Comparison of ENCODE assay signal across 1 cellular context in the genomic region with DNA sequence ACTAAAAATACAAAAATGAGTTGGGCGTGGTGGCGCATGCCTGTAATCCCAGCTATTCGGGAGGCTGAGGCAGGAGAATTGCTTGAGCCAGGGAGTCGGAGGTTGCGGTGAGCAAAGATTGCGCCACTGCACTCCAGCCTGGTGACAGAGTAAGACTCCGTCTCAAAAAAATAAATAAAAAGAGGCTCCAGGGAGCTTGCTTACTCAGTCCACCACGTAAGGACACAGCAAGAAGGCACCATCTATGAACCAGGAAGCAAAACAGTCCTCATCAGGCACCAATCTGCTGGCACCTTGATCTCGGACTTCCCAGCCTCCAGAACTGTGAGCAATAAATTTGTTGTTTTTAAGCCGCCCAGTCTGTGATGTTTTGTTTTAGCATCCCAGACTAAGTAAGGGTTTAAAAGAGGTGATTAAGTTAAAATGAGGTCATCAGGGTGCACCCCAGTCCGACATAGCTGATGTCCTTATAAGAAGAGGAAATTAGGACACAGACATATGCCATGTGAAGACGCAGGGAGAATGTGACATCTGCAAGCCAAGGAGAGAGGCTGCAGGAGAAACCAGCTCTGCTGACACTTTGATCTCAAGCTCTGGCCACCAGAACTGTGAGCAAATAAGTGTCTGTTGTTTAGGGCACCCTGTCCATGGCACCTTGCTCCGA.
A peak's percentile ranks its signal among the peaks of the same experiment; 100 is the strongest.
TF ChIP-seq lines count a peak whose summit lies in the region.

No MANE protein-coding gene starts in this region.

TF ChIP-seq in A549, 52 proteins besides CTCF, POLR2A, EP300 and RAD21 (continued from another document):
- TF ChIP-seq, protein P1, sequence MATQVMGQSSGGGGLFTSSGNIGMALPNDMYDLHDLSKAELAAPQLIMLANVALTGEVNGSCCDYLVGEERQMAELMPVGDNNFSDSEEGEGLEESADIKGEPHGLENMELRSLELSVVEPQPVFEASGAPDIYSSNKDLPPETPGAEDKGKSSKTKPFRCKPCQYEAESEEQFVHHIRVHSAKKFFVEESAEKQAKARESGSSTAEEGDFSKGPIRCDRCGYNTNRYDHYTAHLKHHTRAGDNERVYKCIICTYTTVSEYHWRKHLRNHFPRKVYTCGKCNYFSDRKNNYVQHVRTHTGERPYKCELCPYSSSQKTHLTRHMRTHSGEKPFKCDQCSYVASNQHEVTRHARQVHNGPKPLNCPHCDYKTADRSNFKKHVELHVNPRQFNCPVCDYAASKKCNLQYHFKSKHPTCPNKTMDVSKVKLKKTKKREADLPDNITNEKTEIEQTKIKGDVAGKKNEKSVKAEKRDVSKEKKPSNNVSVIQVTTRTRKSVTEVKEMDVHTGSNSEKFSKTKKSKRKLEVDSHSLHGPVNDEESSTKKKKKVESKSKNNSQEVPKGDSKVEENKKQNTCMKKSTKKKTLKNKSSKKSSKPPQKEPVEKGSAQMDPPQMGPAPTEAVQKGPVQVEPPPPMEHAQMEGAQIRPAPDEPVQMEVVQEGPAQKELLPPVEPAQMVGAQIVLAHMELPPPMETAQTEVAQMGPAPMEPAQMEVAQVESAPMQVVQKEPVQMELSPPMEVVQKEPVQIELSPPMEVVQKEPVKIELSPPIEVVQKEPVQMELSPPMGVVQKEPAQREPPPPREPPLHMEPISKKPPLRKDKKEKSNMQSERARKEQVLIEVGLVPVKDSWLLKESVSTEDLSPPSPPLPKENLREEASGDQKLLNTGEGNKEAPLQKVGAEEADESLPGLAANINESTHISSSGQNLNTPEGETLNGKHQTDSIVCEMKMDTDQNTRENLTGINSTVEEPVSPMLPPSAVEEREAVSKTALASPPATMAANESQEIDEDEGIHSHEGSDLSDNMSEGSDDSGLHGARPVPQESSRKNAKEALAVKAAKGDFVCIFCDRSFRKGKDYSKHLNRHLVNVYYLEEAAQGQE (IDR thresholded peaks at IDR 0.05), result no peak
- TF ChIP-seq, protein P2, sequence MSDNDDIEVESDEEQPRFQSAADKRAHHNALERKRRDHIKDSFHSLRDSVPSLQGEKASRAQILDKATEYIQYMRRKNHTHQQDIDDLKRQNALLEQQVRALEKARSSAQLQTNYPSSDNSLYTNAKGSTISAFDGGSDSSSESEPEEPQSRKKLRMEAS (IDR thresholded peaks at IDR 0.05), result no peak
- TF ChIP-seq SMC3 (IDR thresholded peaks at IDR 0.05), result no peak
- no peak for TF ChIP-seq FOSL2 (IDR thresholded peaks at IDR 0.05)
- TF ChIP-seq FOSL2 (CRISPR knock-in tag; IDR thresholded peaks at IDR 0.05), result 0 out of 2 replicates have a peak, but pooled peaks have one; percentile 12
- no peak for TF ChIP-seq E2F6 (IDR thresholded peaks at IDR 0.05; ENCODE audit: borderline replicate concordance, low read depth)
- no peak for TF ChIP-seq RCOR1 (IDR thresholded peaks at IDR 0.05; ENCODE audit: low read depth, low read length)
- no peak for TF ChIP-seq ZFP36 (IDR thresholded peaks at IDR 0.05; ENCODE audit: borderline replicate concordance, partially characterized antibody)
- peak; percentile 71 to 84; a peak in 3 of 4 replicates for TF ChIP-seq CEBPB (IDR thresholded peaks at IDR 0.05)
- no peak for TF ChIP-seq FOXS1 (CRISPR knock-in tag; IDR thresholded peaks at IDR 0.05)
- no peak for TF ChIP-seq PHF8 (IDR thresholded peaks at IDR 0.05; ENCODE audit: borderline replicate concordance, low read depth)
- TF ChIP-seq USF2 (IDR thresholded peaks at IDR 0.05), result no peak
